ENCODE assay signal across 22 cellular contexts in genomic region chr15:87498545-87498944, GRCh38.
DNase-seq lines count a peak whose midpoint lies in the region; ATAC-seq and TF ChIP-seq lines count a peak whose summit lies in the region.
"Had no signal": no experiment of that assay in that cellular context is flagged by ENCODE, and none has a peak within 500 bp of the region (broad histone marks: within the 10 kb centered on the region; RNA-seq: fewer than 3 reads in every experiment).

No MANE protein-coding gene starts in this region.

- H3K9me2 ChIP-seq in PC-3 (replicated peaks; ENCODE audit: low read length), result no peaks in the 10 kb centered on the region

- peak; percentile 63 for DNase-seq in EL
- peak; percentile 54 for DNase-seq in PC-3
- DNase-seq in epithelial cell of esophagus (ENCODE audit: low read depth), result peak; percentile 53
- DNase-seq in retinal pigment epithelial cell (ENCODE audit: low read depth), result peak; percentile 20
- no peak for DNase-seq in activated CD8-positive, alpha-beta T cell treated with anti-CD3 and anti-CD28 coated beads for 36 hours
- no peak for DNase-seq in heart right ventricle
- no peak for DNase-seq in esophagus muscularis mucosa (ENCODE audit: extremely low spot score)
- DNase-seq: activated CD4-positive, alpha-beta T cell treated with anti-CD3 and anti-CD28 coated beads, Interleukin-2, amount 50 U/mL, for 48 hours; activated T-cell treated with anti-CD3 and anti-CD28 coated beads, Interleukin-2, amount 50 U/mL, for 24 hours; GDM1; left lung; NCI-H1417 treated with DMSO at 0.1 percent for 48 hours; NCI-H345; Right ventricle myocardium superior; stimulated activated CD4-positive, alpha-beta T cell treated with anti-CD3 and anti-CD28 coated beads, Interleukin-4, amount 100 ng/mL, for 4 hours; stimulated activated CD8-positive, alpha-beta memory T cell treated with anti-CD3 and anti-CD28 coated beads, Interleukin-4, amount 100 ng/mL, for 48 hours; T-helper 1 cell; WERI-Rb-1 had no signal

- ATAC-seq in PC-3 (no peak), heart right ventricle (no peak), GM19023 (IDR thresholded peaks at IDR 0.05; ENCODE audit: unreplicated experiment) (no peak)
- ATAC-seq in activated CD8-positive, alpha-beta T cell treated with anti-CD3 and anti-CD28 coated beads for 36 hours, result no peak
- ATAC-seq: activated naive CD4-positive, alpha-beta T cell treated with anti-CD3 and anti-CD28 coated beads, Interleukin-2, amount 50 U/mL, for 72 hours; left lung had no signal

- no peaks in the 10 kb centered on the region for H3K27me3 Mint-ChIP-seq in activated CD8-positive, alpha-beta T cell treated with anti-CD3 and anti-CD28 coated beads for 36 hours
- H3K27me3 Mint-ChIP-seq: activated T-cell treated with anti-CD3 and anti-CD28 coated beads, Interleukin-2, amount 50 U/mL, for 24 hours; B cell had no signal

- H3K36me3 Mint-ChIP-seq in activated CD8-positive, alpha-beta T cell treated with anti-CD3 and anti-CD28 coated beads for 36 hours (ENCODE audit: low read depth), result no peaks in the 10 kb centered on the region

- no peaks in the 10 kb centered on the region for H3F3A ChIP-seq in PC-3 (ENCODE audit: low read length, unreplicated experiment)

- CTCF ChIA-PET in PC-3 (lab: Charles Lee), result no interaction called here
- CTCF ChIA-PET in activated CD8-positive, alpha-beta T cell treated with anti-CD3 and anti-CD28 coated beads for 36 hours (lab: Charles Lee), result no interaction called here

- H3K9me3 Mint-ChIP-seq in activated CD8-positive, alpha-beta T cell treated with anti-CD3 and anti-CD28 coated beads for 36 hours, result no peaks in the 10 kb centered on the region
- H3K9me3 Mint-ChIP-seq: activated T-cell treated with anti-CD3 and anti-CD28 coated beads, Interleukin-2, amount 50 U/mL, for 24 hours had no signal

- H3K27me3 ChIP-seq in PC-3 (ENCODE audit: low read length) (no peaks in the 10 kb centered on the region), heart right ventricle (no peaks in the 10 kb centered on the region), esophagus muscularis mucosa (no peaks in the 10 kb centered on the region)
- H3K27me3 ChIP-seq: left lung, suprapubic skin had no signal

- no peak overlapping the region for H3K27ac Mint-ChIP-seq in activated CD8-positive, alpha-beta T cell treated with anti-CD3 and anti-CD28 coated beads for 36 hours
- H3K27ac Mint-ChIP-seq: activated naive CD4-positive, alpha-beta T cell treated with anti-CD3 and anti-CD28 coated beads, Interleukin-2, amount 50 U/mL, for 72 hours; activated T-cell treated with anti-CD3 and anti-CD28 coated beads, Interleukin-2, amount 50 U/mL, for 24 hours; B cell had no signal

- no peaks in the 10 kb centered on the region for H3K79me2 ChIP-seq in PC-3 (ENCODE audit: low read length)

- WGBS in heart right ventricle, 2 donors, result 83 to 84% methylated on average over 5 of the region's 5 CpGs
- WGBS in esophagus muscularis mucosa, result 84% methylated on average over 5 of the region's 5 CpGs

- H3K4me1 Mint-ChIP-seq in activated CD8-positive, alpha-beta T cell treated with anti-CD3 and anti-CD28 coated beads for 36 hours (ENCODE audit: low read depth), result no peaks in the 10 kb centered on the region
- H3K4me1 Mint-ChIP-seq: B cell had no signal

- BruUV-seq in PC-3 (replicated peaks; lab: Mats Ljungman, UMichigan), result no TSS peak

- H3K36me3 ChIP-seq in PC-3 (ENCODE audit: low read depth, low read length) (no peaks in the 10 kb centered on the region), heart right ventricle (no peaks in the 10 kb centered on the region), esophagus muscularis mucosa (no peaks in the 10 kb centered on the region)
- H3K36me3 ChIP-seq: left lung, suprapubic skin, WERI-Rb-1 had no signal

- TF ChIP-seq EP300 in esophagus muscularis mucosa (IDR thresholded peaks at IDR 0.05), result no peak

- H2AFZ ChIP-seq in PC-3 (ENCODE audit: low read length), result no peak overlapping the region

- H3K4me3 ChIP-seq in PC-3 (ENCODE audit: low read length) (no peak overlapping the region), epithelial cell of esophagus (ENCODE audit: low read length) (no peak overlapping the region), retinal pigment epithelial cell (ENCODE audit: low read length) (no peak overlapping the region), heart right ventricle (no peak overlapping the region), esophagus muscularis mucosa (no peak overlapping the region)
- H3K4me3 ChIP-seq: left lung, suprapubic skin had no signal

- H3K9me3 ChIP-seq in PC-3 (ENCODE audit: low read length) (no peaks in the 10 kb centered on the region), heart right ventricle (peaks cover 0 to 4% (median 0%) of the 10 kb centered on the region in 11 donors), esophagus muscularis mucosa (no peaks in the 10 kb centered on the region)
- H3K9me3 ChIP-seq: left lung, suprapubic skin had no signal

- no peak overlapping the region for H3K4me2 ChIP-seq in PC-3 (ENCODE audit: low read length)

- H3K4me1 ChIP-seq in PC-3 (ENCODE audit: insufficient read depth, low read length), result no peaks in the 10 kb centered on the region
- peaks cover 0 to 21% (median 9%) of the 10 kb centered on the region in 9 donors for H3K4me1 ChIP-seq in heart right ventricle
- peaks cover 8 to 11% (median 10%) of the 10 kb centered on the region in 4 donors for H3K4me1 ChIP-seq in esophagus muscularis mucosa
- H3K4me1 ChIP-seq: left lung, suprapubic skin had no signal

- POLR2A ChIA-PET in PC-3 (lab: Charles Lee; ENCODE audit: unreplicated experiment), result no interaction called here
- POLR2A ChIA-PET in activated CD8-positive, alpha-beta T cell treated with anti-CD3 and anti-CD28 coated beads for 36 hours (lab: Charles Lee), result no interaction called here

- intact Hi-C loops in PC-3 (cut with micrococcal nuclease), result no loop called here
- intact Hi-C loops in activated CD8-positive, alpha-beta T cell treated with anti-CD3 and anti-CD28 coated beads for 36 hours (cut with micrococcal nuclease), result no loop called here
- intact Hi-C loops in heart right ventricle (cut with DNase I), result loop anchor here in 1 of 10 donors (10.0 kb wide), 1 partner anchor 106 kb away; no protein-coding TSS in a partner anchor
- intact Hi-C loops in esophagus muscularis mucosa (cut with DNase I), result no loop called here

- H3K27ac ChIP-seq in PC-3 (ENCODE audit: low read length) (no peak overlapping the region), heart right ventricle (no peak overlapping the region), esophagus muscularis mucosa (replicated peaks in 1 of 4) (no peak overlapping the region)
- H3K27ac ChIP-seq: left lung, suprapubic skin, WERI-Rb-1 had no signal

- no peak for TF ChIP-seq CTCF in PC-3 (conservative IDR thresholded peaks at IDR 0.05; ENCODE audit: low read depth, low read length)
- TF ChIP-seq CTCF in epithelial cell of esophagus (IDR thresholded peaks at IDR 0.05; ENCODE audit: insufficient read depth, low read depth, low read length, missing control alignments), result no peak
- no peak for TF ChIP-seq CTCF in retinal pigment epithelial cell (conservative IDR thresholded peaks at IDR 0.05; ENCODE audit: low read depth, low read length)
- TF ChIP-seq CTCF in activated CD8-positive, alpha-beta T cell treated with anti-CD3 and anti-CD28 coated beads for 36 hours (IDR thresholded peaks at IDR 0.05), result no peak
- no peak for TF ChIP-seq CTCF in heart right ventricle (IDR thresholded peaks at IDR 0.05)
- TF ChIP-seq CTCF in esophagus muscularis mucosa (IDR thresholded peaks at IDR 0.05), result no peak

- TF ChIP-seq POLR2A in esophagus muscularis mucosa (IDR thresholded peaks at IDR 0.05; ENCODE audit: low read depth), result no peak

- no peaks in the 10 kb centered on the region for H4K20me1 ChIP-seq in PC-3 (ENCODE audit: low read length)

- H3K9ac ChIP-seq in PC-3 (ENCODE audit: low read length), result no peak overlapping the region

- H3K4me3 Mint-ChIP-seq in activated CD8-positive, alpha-beta T cell treated with anti-CD3 and anti-CD28 coated beads for 36 hours, result no peak overlapping the region
- H3K4me3 Mint-ChIP-seq: activated T-cell treated with anti-CD3 and anti-CD28 coated beads, Interleukin-2, amount 50 U/mL, for 24 hours; B cell had no signal

Comparison
In these comparisons a context has a peak if more than half of its experiments do, and no peak if none do; other contexts are left out.
1. DNase-seq: peak in EL (single experiment), PC-3 (single experiment), epithelial cell of esophagus (single experiment) and retinal pigment epithelial cell (single experiment); none in activated CD8-positive, alpha-beta T cell treated with anti-CD3 and anti-CD28 coated beads for 36 hours (single experiment), heart right ventricle (0 of 2) and esophagus muscularis mucosa (single experiment).